In the genomic region with DNA sequence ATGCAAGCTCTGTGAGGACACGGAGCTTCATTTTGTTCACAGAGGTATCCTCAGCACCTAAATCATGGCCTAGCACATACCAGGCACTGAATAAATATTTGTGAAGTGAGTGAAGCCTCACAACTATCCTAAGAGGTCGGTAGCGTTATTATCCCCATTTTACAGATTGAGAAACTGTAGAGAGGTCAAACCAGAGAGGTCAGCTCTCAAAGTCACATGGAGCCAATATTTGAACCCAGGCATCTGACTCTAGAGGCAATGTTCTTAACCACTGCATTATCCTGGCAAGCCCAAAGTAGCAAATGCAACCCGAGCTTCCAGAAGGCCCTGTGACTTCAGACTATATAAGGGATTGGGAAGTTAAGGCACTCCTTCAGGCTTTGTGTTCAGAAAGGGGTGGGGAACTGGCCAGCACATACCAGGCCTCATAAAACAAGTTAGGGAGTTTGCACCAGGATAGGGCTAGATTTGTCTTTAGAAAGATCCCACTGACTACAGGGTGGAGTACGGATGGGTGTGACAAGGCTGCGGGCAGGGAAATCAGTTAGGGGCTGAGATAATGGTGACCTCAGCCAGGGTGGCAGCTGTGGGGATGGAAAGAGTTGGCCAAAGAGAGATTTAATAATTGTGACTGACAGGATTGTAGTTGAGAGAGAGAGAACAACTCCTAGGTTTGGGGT, we compare ENCODE assay signal across 25 cellular contexts.
"Had no signal": no experiment of that assay in that cellular context is flagged by ENCODE, and none has a peak within 500 bp of the region (broad histone marks: within the 10 kb centered on the region; RNA-seq: fewer than 3 reads in every experiment).

No MANE protein-coding gene starts in this region.

- H3K27ac ChIP-seq: esophagus squamous epithelium, gastrocnemius medialis, right lobe of liver, skin epidermis, thoracic aorta had no signal

- FAIRE-seq: colon, keratinocyte, TTC549, urothelium cell line had no signal

- ATAC-seq: activated CD8-positive, alpha-beta memory T cell treated with anti-CD3 and anti-CD28 coated beads, Interleukin-2, amount 10 ng/mL, durations not matched to agents 7 days and 5 days; gastrocnemius medialis; left colon; right lobe of liver; T-cell; WTC11 had no signal

- H3K9me3 ChIP-seq: esophagus squamous epithelium, gastrocnemius medialis, right lobe of liver, thoracic aorta had no signal

- H3K36me3 ChIP-seq: esophagus squamous epithelium, gastrocnemius medialis, right lobe of liver, thoracic aorta had no signal

- H3K4me3 ChIP-seq: esophagus squamous epithelium, gastrocnemius medialis, right lobe of liver, skin epidermis, thoracic aorta had no signal

- H3K4me1 ChIP-seq: esophagus squamous epithelium, gastrocnemius medialis, right lobe of liver had no signal

- DNase-seq: activated CD4-positive, alpha-beta memory T cell treated with anti-CD3 and anti-CD28 coated beads, Interleukin-2, amount 10 ng/mL, durations not matched to agents 7 days and 5 days; activated CD4-positive, alpha-beta T cell treated with anti-CD3 and anti-CD28 coated beads for 1 hour; activated CD4-positive, alpha-beta T cell treated with anti-CD3 and anti-CD28 coated beads, Interleukin-2, amount 10 ng/mL, durations not matched to agents 7 days and 5 days; activated CD8-positive, alpha-beta memory T cell treated with anti-CD3 and anti-CD28 coated beads, Interleukin-2, amount 10 ng/mL, durations not matched to agents 7 days and 5 days; activated naive CD4-positive, alpha-beta T cell; activated T-cell treated with anti-CD3 and anti-CD28 coated beads, Interleukin-2, amount 50 U/mL, for 48 hours; dermis blood vessel endothelial cell; effector CD4-positive, alpha-beta T cell; esophagus squamous epithelium; gastrocnemius medialis; hippocampal formation; left colon; right lobe of liver; stimulated activated CD4-positive, alpha-beta T cell treated with anti-CD3 and anti-CD28 coated beads, Interleukin-12 subunit alpha, Interleukin-12 subunit beta, amount 100 ng/mL, for 4 hours; stimulated activated CD4-positive, alpha-beta T cell treated with anti-CD3 and anti-CD28 coated beads, Interleukin-4, amount 100 ng/mL, for 1 hour; stimulated activated naive CD8-positive, alpha-beta T cell treated with anti-CD3 and anti-CD28 coated beads, Interleukin-15, Interleukin-2, amounts not matched to agents 100 U/mL and 50 U/mL, for 24 hours; T-cell; trophoblast cell had no signal

- H3K27me3 ChIP-seq: esophagus squamous epithelium, gastrocnemius medialis, right lobe of liver had no signal
